Comparison of ENCODE assay signal across 27 cellular contexts in genomic region chr6:163485388-163485851, GRCh38.
A peak's percentile ranks its signal among the peaks of the same experiment; 100 is the strongest.
DNase-seq lines count a peak whose midpoint lies in the region; ATAC-seq, FAIRE-seq and TF ChIP-seq lines count a peak whose summit lies in the region.
"Had no signal": no experiment of that assay in that cellular context is flagged by ENCODE, and none has a peak within 500 bp of the region (broad histone marks: within the 10 kb centered on the region; RNA-seq: fewer than 3 reads in every experiment).

No MANE protein-coding gene starts in this region.

- TF ChIP-seq CTCF in K562 (IDR thresholded peaks at IDR 0.05 in 2 of 3, conservative IDR thresholded peaks at IDR 0.05 in 1 of 3; ENCODE audit: insufficient read depth in 2 of 3, low read depth in 1 of 3, low read length in 3 of 3) = no peak

- H4K20me1 ChIP-seq in K562 (replicated peaks; ENCODE audit: control insufficient read depth, insufficient read depth, low read length) (no peaks in the 10 kb centered on the region), Karpas-422 (ENCODE audit: insufficient read depth, low read depth, low read length) (no peaks in the 10 kb centered on the region)

- no peak overlapping the region for H3K4me3 ChIP-seq in K562
- H3K4me3 ChIP-seq in Karpas-422 (ENCODE audit: low read length) = no peak overlapping the region
- H3K4me3 ChIP-seq: smooth muscle cell, stomach, thyroid gland, vagina had no signal

- H3K9me1 ChIP-seq in K562 (ENCODE audit: control insufficient read depth, insufficient read depth, low read length) = no peaks in the 10 kb centered on the region

- TF ChIP-seq RAD21 in K562 (CRISPR knock-in tag; conservative IDR thresholded peaks at IDR 0.05 in 1 of 2, IDR thresholded peaks at IDR 0.05 in 1 of 2) = peak in 1 of 2 experiments; percentile 15; a peak in 2 of 4 replicates

- TF ChIP-seq POLR2A in GM12891 (IDR thresholded peaks at IDR 0.05; ENCODE audit: low read depth, low read length) (no peak), K562 (conservative IDR thresholded peaks at IDR 0.05) (no peak), GM18505 (IDR thresholded peaks at IDR 0.05; ENCODE audit: borderline replicate concordance, extremely low read depth, insufficient read depth, insufficient read length) (no peak)

- H3K79me2 ChIP-seq in K562 (ENCODE audit: control insufficient read depth, insufficient read depth, low read length) = peaks cover 90% of the 10 kb centered on the region
- no peaks in the 10 kb centered on the region for H3K79me2 ChIP-seq in Karpas-422 (ENCODE audit: low read length)

- H3K4me2 ChIP-seq in K562 (ENCODE audit: insufficient read depth, low read length) (peak overlapping the region; percentile 29), Karpas-422 (ENCODE audit: low read depth, low read length, poor library complexity, severe bottlenecking) (no peak overlapping the region)
- H3K4me2 ChIP-seq: smooth muscle cell had no signal

- TF ChIP-seq EP300 in K562 (IDR thresholded peaks at IDR 0.05; ENCODE audit: low read length) = no peak

- no peaks in the 10 kb centered on the region for H3K9me3 ChIP-seq in K562 (replicated peaks; ENCODE audit: control insufficient read depth, insufficient read depth, low read depth, low read length)
- H3K9me3 ChIP-seq in Karpas-422 (ENCODE audit: low read length) = peaks cover 11% of the 10 kb centered on the region
- H3K9me3 ChIP-seq: stomach, thyroid gland, vagina had no signal

- CTCF ChIA-PET in K562 (lab: Yijun Ruan, JAX; ENCODE audit: low intra/inter-chr PET ratio) = no interaction called here
- CTCF ChIA-PET in activated CD4-positive, alpha-beta memory T cell treated with anti-CD3 and anti-CD28 coated beads, Interleukin-2, amount 10 ng/mL, durations not matched to agents 7 days and 5 days (lab: Charles Lee) = no interaction called here

- DNase-seq in GM12891 (ENCODE audit: insufficient read length, low spot score) (no peak), MV-4-11 (lab: John Stamatoyannopoulos, UW) (peak; percentile 40), K562 (ENCODE audit: extremely low read depth in 1 of 4, low spot score in 3 of 4) (peak in 3 of 4 experiments; percentile 13 to 59 (median 57)), iris pigment epithelial cell (ENCODE audit: low read depth) (peak; percentile 53), NCI-H187 treated with DMSO at 0.1 percent for 48 hours (lab: John Stamatoyannopoulos, UW) (no peak), Karpas-422 (no peak)
- DNase-seq in activated CD4-positive, alpha-beta memory T cell treated with anti-CD3 and anti-CD28 coated beads, Interleukin-2, amount 10 ng/mL, durations not matched to agents 7 days and 5 days = no peak
- DNase-seq: activated CD4-positive, alpha-beta T cell treated with anti-CD3 and anti-CD28 coated beads for 36 hours; activated T-cell treated with anti-CD3 and anti-CD28 coated beads for 4 hours; hippocampal formation; Kasumi-1; NCI-H1105; NCI-H2081; NCI-H2227 treated with DMSO at 0.1 percent for 48 hours; NCI-H69; stimulated activated CD4-positive, alpha-beta T cell treated with anti-CD3 and anti-CD28 coated beads, Interleukin-1b, Interleukin-23, amount 100 ng/mL, for 48 hours; stomach; T-helper 1 cell; thyroid gland had no signal

- H3K36me3 ChIP-seq in K562 (ENCODE audit: control insufficient read depth, insufficient read depth, low read length) (peaks cover 20% of the 10 kb centered on the region), Karpas-422 (ENCODE audit: insufficient read depth, low read length) (no peaks in the 10 kb centered on the region)
- H3K36me3 ChIP-seq: thyroid gland, vagina had no signal

- H3K27me3 ChIP-seq in K562 (ENCODE audit: control insufficient read depth in 2 of 2, insufficient read depth in 2 of 2, low read length in 2 of 2) = no peaks in the 10 kb centered on the region
- no peaks in the 10 kb centered on the region for H3K27me3 ChIP-seq in Karpas-422 (ENCODE audit: low read length)
- H3K27me3 ChIP-seq: stomach, thyroid gland, vagina had no signal

- peaks cover 2% of the 10 kb centered on the region for H3K9me3 Mint-ChIP-seq in activated CD4-positive, alpha-beta memory T cell treated with anti-CD3 and anti-CD28 coated beads, Interleukin-2, amount 10 ng/mL, durations not matched to agents 7 days and 5 days
- H3K9me3 Mint-ChIP-seq: CD14-positive monocyte; central memory CD8-positive, alpha-beta T cell had no signal

- peaks cover 14% of the 10 kb centered on the region for H3K36me3 Mint-ChIP-seq in activated CD4-positive, alpha-beta memory T cell treated with anti-CD3 and anti-CD28 coated beads, Interleukin-2, amount 10 ng/mL, durations not matched to agents 7 days and 5 days (ENCODE audit: low read depth)

- no peak overlapping the region for H3K4me3 Mint-ChIP-seq in activated CD4-positive, alpha-beta memory T cell treated with anti-CD3 and anti-CD28 coated beads, Interleukin-2, amount 10 ng/mL, durations not matched to agents 7 days and 5 days
- H3K4me3 Mint-ChIP-seq: activated CD4-positive, alpha-beta T cell treated with anti-CD3 and anti-CD28 coated beads for 36 hours; activated naive CD8-positive, alpha-beta T cell; CD14-positive monocyte; central memory CD8-positive, alpha-beta T cell had no signal

- in situ Hi-C loops in K562 (cut with MboI) = no loop called here

- H2AFZ ChIP-seq in K562 (ENCODE audit: low read depth, low read length) (no peak overlapping the region), Karpas-422 (ENCODE audit: low read length) (no peak overlapping the region)

- BruUV-seq in K562 (replicated peaks; lab: Mats Ljungman, UMichigan) = no TSS peak

- 6% methylated on average over 2 of the region's 2 CpGs for WGBS in K562 (ENCODE audit: insufficient coverage, low coverage, missing lambda C conversion rate)

- intact Hi-C loops in K562 (cut with micrococcal nuclease) = no loop called here

- POLR2A ChIA-PET in K562 (lab: Yijun Ruan, JAX) = interaction anchor here (0.6 to 1.6 kb wide), 2 partner anchors 15 to 17 kb away, joined by 3 read pairs; no protein-coding TSS in a partner anchor
- POLR2A ChIA-PET in activated CD4-positive, alpha-beta memory T cell treated with anti-CD3 and anti-CD28 coated beads, Interleukin-2, amount 10 ng/mL, durations not matched to agents 7 days and 5 days (lab: Charles Lee) = no interaction called here

- H3K4me1 ChIP-seq in K562 (replicated peaks in 1 of 2; ENCODE audit: control insufficient read depth in 2 of 2, insufficient read depth in 2 of 2, low read length in 2 of 2) (peaks cover 0 to 11% of the 10 kb centered on the region in 2 experiments; a peak in 3 of 5 replicates), Karpas-422 (ENCODE audit: low read length) (no peaks in the 10 kb centered on the region)

- peak; percentile 82 for ATAC-seq in K562
- no peak for ATAC-seq in GM18505 (IDR thresholded peaks at IDR 0.05; ENCODE audit: unreplicated experiment)
- ATAC-seq: activated CD4-positive, alpha-beta T cell treated with anti-CD3 and anti-CD28 coated beads for 36 hours had no signal

- H3K27me3 Mint-ChIP-seq in activated CD4-positive, alpha-beta memory T cell treated with anti-CD3 and anti-CD28 coated beads, Interleukin-2, amount 10 ng/mL, durations not matched to agents 7 days and 5 days = no peaks in the 10 kb centered on the region
- H3K27me3 Mint-ChIP-seq: activated CD4-positive, alpha-beta T cell treated with anti-CD3 and anti-CD28 coated beads for 36 hours; activated naive CD8-positive, alpha-beta T cell; central memory CD8-positive, alpha-beta T cell had no signal

- H3K9ac ChIP-seq in K562 (ENCODE audit: insufficient read depth in 1 of 2, low read depth in 2 of 2, low read length in 2 of 2) (no peak overlapping the region), Karpas-422 (ENCODE audit: low read length) (no peak overlapping the region)

- FAIRE-seq in GM12891 (lab: Jason Lieb, UNC) = peak; percentile 33
- peak; percentile 67 for FAIRE-seq in K562 (lab: Jason Lieb, UNC)
- FAIRE-seq: endothelial cell of umbilical vein, frontal cortex had no signal

- no peaks in the 10 kb centered on the region for H3K9me2 ChIP-seq in Karpas-422 (replicated peaks; ENCODE audit: insufficient read depth, low read length)

- no peak overlapping the region for H3K27ac Mint-ChIP-seq in activated CD4-positive, alpha-beta memory T cell treated with anti-CD3 and anti-CD28 coated beads, Interleukin-2, amount 10 ng/mL, durations not matched to agents 7 days and 5 days
- H3K27ac Mint-ChIP-seq: activated CD4-positive, alpha-beta T cell treated with anti-CD3 and anti-CD28 coated beads for 36 hours; activated naive CD8-positive, alpha-beta T cell had no signal

- H3K4me1 Mint-ChIP-seq in activated CD4-positive, alpha-beta memory T cell treated with anti-CD3 and anti-CD28 coated beads, Interleukin-2, amount 10 ng/mL, durations not matched to agents 7 days and 5 days = peaks cover 3% of the 10 kb centered on the region

- H3K27ac ChIP-seq in K562 (ENCODE audit: extremely low read depth, low read depth, low read length) = peak overlapping the region; percentile 34
- no peak overlapping the region for H3K27ac ChIP-seq in Karpas-422 (ENCODE audit: low read length)
- H3K27ac ChIP-seq: stomach, thyroid gland, vagina had no signal

TF ChIP-seq in GM12891, 5 proteins besides CTCF, POLR2A, EP300 and RAD21:
- TF ChIP-seq TAF1 (IDR thresholded peaks at IDR 0.05; ENCODE audit: low read depth, low read length) (no peak), POU2F2 (IDR thresholded peaks at IDR 0.05; ENCODE audit: low read depth, low read length) (no peak), SPI1 (IDR thresholded peaks at IDR 0.05; ENCODE audit: low read depth, low read length) (no peak)

TF ChIP-seq in K562, 482 proteins besides CTCF, POLR2A, EP300 and RAD21 (continues in another document):
- TF ChIP-seq PKNOX1 (IDR thresholded peaks at IDR 0.05) (peak; percentile 86), MEF2A (IDR thresholded peaks at IDR 0.05; ENCODE audit: control insufficient read depth, low read depth, low read length) (no peak), TFAM (CRISPR knock-in tag; conservative IDR thresholded peaks at IDR 0.05) (no peak), ARNT (IDR thresholded peaks at IDR 0.05) (0 out of 4 replicates have a peak, but pooled peaks of 1 of the 2 experiments have one; percentile 56), IRF9 (tag; IDR thresholded peaks at IDR 0.05) (peak; percentile 85)

Comparison
In these comparisons a context has a peak if more than half of its experiments do, and no peak if none do; other contexts are left out.
1. DNase-seq: peak in MV-4-11 (single experiment), K562 (3 of 4) and iris pigment epithelial cell (single experiment); none in GM12891 (single experiment), NCI-H187 treated with DMSO at 0.1 percent for 48 hours (single experiment), activated CD4-positive, alpha-beta memory T cell treated with anti-CD3 and anti-CD28 coated beads, Interleukin-2, amount 10 ng/mL, durations not matched to agents 7 days and 5 days (single experiment) and Karpas-422 (single experiment).